24 cellular contexts compared by ENCODE assay signal in genomic region chr13:77196052-77196618, GRCh38.
"Had no signal": no experiment of that assay in that cellular context is flagged by ENCODE, and none has a peak within 500 bp of the region (broad histone marks: within the 10 kb centered on the region; RNA-seq: fewer than 3 reads in every experiment).

No MANE protein-coding gene starts in this region.

- H3K9me3 Mint-ChIP-seq: activated B cell treated with CpG ODN at 0.5 μM for 24 hours; activated naive CD8-positive, alpha-beta T cell treated with anti-CD3 and anti-CD28 coated beads, Interleukin-2, amount 10 ng/mL, durations not matched to agents 7 days and 5 days; activated T-helper 1 cell treated with anti-CD3 and anti-CD28 coated beads, Interleukin-12 subunit alpha, Interleukin-12 subunit beta, Interleukin-2, Interleukin-4 antibody, amounts not matched to agents 30 ng/mL and 10 ng/mL and 1 ng/mL, durations not matched to agents 14 hours and 24 hours and 36 hours; T-cell had no signal

- H3K27ac Mint-ChIP-seq: activated B cell treated with CpG ODN at 0.5 μM for 24 hours; activated naive CD4-positive, alpha-beta T cell treated with anti-CD3 and anti-CD28 coated beads, Interleukin-2, amount 10 ng/mL, durations not matched to agents 7 days and 5 days; activated naive CD8-positive, alpha-beta T cell treated with anti-CD3 and anti-CD28 coated beads, Interleukin-2, amount 10 ng/mL, durations not matched to agents 7 days and 5 days; activated T-helper 1 cell treated with anti-CD3 and anti-CD28 coated beads, Interleukin-12 subunit alpha, Interleukin-12 subunit beta, Interleukin-2, Interleukin-4 antibody, amounts not matched to agents 30 ng/mL and 10 ng/mL and 1 ng/mL, durations not matched to agents 14 hours and 24 hours and 36 hours; brain; mesothelial cell of epicardium; T-cell had no signal

- H3K4me1 ChIP-seq: ascending aorta, foreskin keratinocyte, left lung, pancreas, prostate gland had no signal

- H3K27me3 ChIP-seq: ascending aorta, foreskin keratinocyte, left lung, pancreas had no signal

- H3K27ac ChIP-seq: ascending aorta, foreskin keratinocyte, left lung, pancreas, prostate gland, thoracic aorta had no signal

- FAIRE-seq: endothelial cell of umbilical vein, pancreas, urothelium cell line had no signal

- ATAC-seq: foreskin keratinocyte, left lung, pancreas, T-cell had no signal

- H3K4me3 Mint-ChIP-seq: activated B cell treated with CpG ODN at 0.5 μM for 24 hours; activated naive CD4-positive, alpha-beta T cell treated with anti-CD3 and anti-CD28 coated beads, Interleukin-2, amount 10 ng/mL, durations not matched to agents 7 days and 5 days; activated naive CD8-positive, alpha-beta T cell treated with anti-CD3 and anti-CD28 coated beads, Interleukin-2, amount 10 ng/mL, durations not matched to agents 7 days and 5 days; activated T-helper 1 cell treated with anti-CD3 and anti-CD28 coated beads, Interleukin-12 subunit alpha, Interleukin-12 subunit beta, Interleukin-2, Interleukin-4 antibody, amounts not matched to agents 30 ng/mL and 10 ng/mL and 1 ng/mL, durations not matched to agents 14 hours and 24 hours and 36 hours; brain; mesothelial cell of epicardium; naive B cell; T-cell had no signal

- H3K36me3 ChIP-seq: prostate gland had no signal

- H3K9me3 ChIP-seq: ascending aorta, left lung, pancreas, prostate gland, thoracic aorta had no signal

- H3K4me1 Mint-ChIP-seq: activated B cell treated with CpG ODN at 0.5 μM for 24 hours; activated naive CD4-positive, alpha-beta T cell treated with anti-CD3 and anti-CD28 coated beads, Interleukin-2, amount 10 ng/mL, durations not matched to agents 7 days and 5 days; brain; mesothelial cell of epicardium had no signal

- H3K4me3 ChIP-seq: ascending aorta, left lung, pancreas, prostate gland, smooth muscle cell, thoracic aorta had no signal

- DNase-seq: activated B cell treated with CpG ODN at 0.5 μM for 24 hours; activated effector memory CD4-positive, alpha-beta T cell treated with anti-CD3 and anti-CD28 coated beads, Interleukin-2, amount 50 U/mL, for 16 hours; activated naive CD4-positive, alpha-beta T cell treated with anti-CD3 and anti-CD28 coated beads, Interleukin-2, amount 10 ng/mL, durations not matched to agents 7 days and 5 days; activated naive CD8-positive, alpha-beta T cell treated with anti-CD3 and anti-CD28 coated beads, Interleukin-2, amount 10 ng/mL, durations not matched to agents 7 days and 5 days; caudate nucleus; kidney glomerular epithelial cell; left lung; naive B cell; nucleus accumbens; pancreas; retina; stimulated activated CD4-positive, alpha-beta T cell treated with anti-CD3 and anti-CD28 coated beads, Interleukin-1b, Interleukin-23, amount 100 ng/mL, for 48 hours; stimulated activated naive CD4-positive, alpha-beta T cell; T-cell had no signal

- H3K4me2 ChIP-seq: smooth muscle cell had no signal

- H3K27me3 Mint-ChIP-seq: activated B cell treated with CpG ODN at 0.5 μM for 24 hours; activated naive CD4-positive, alpha-beta T cell treated with anti-CD3 and anti-CD28 coated beads, Interleukin-2, amount 10 ng/mL, durations not matched to agents 7 days and 5 days; activated naive CD8-positive, alpha-beta T cell treated with anti-CD3 and anti-CD28 coated beads, Interleukin-2, amount 10 ng/mL, durations not matched to agents 7 days and 5 days; brain; naive B cell; T-cell had no signal
